ENCODE assay signal across 1 cellular context in the genomic region with DNA sequence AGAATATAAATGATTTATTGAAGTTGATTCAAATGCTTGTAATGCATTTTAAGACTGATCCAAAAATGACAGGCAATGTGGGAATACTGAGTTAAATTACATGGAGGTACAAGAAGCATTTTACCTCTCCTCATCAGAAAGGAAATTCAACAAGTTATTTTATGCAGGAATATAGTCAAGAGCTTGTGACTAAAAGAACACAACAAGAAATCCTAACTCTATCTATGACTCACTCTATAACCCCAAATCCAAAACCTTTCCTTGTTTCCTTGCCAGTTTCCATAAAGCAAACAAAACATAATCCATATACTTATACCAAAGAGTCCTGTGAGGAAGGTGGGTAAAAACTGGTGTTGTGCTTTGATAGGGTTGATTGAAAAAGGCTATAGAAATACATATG.
TF ChIP-seq lines count a peak whose summit lies in the region.

No MANE protein-coding gene starts in this region.

TF ChIP-seq in K562, 482 proteins besides CTCF, POLR2A, EP300 and RAD21:
- TF ChIP-seq RBM17 (IDR thresholded peaks at IDR 0.05; ENCODE audit: borderline replicate concordance, low read depth, low read length) (no peak), SUPT5H (IDR thresholded peaks at IDR 0.05) (no peak), MYC (IDR thresholded peaks at IDR 0.05; ENCODE audit: low read depth, low read length) (no peak), MYC (CRISPR knock-in tag; IDR thresholded peaks at IDR 0.05; ENCODE audit: borderline replicate concordance, low read depth) (no peak)
